Comparison of ENCODE assay signal across 21 cellular contexts in the genomic region with DNA sequence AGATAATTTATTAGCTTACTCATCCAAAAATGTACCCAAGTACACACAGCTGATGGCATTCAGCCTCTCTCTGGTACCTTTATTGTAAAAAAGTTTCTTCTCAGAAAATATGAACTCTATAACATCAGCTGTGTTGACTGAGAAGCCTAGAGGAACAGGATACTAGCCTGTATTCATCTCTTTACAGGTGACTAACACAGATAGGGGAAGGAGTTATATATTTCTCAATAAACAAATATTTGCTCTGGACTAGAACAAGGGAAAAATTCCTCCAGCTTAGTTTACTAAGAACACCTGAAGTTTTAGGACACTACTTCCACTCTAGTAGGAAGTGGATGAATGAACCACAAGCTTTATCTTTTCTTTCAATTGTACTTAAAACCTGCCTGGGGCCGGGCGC.
"Had no signal": no experiment of that assay in that cellular context is flagged by ENCODE, and none has a peak within 500 bp of the region (broad histone marks: within the 10 kb centered on the region; RNA-seq: fewer than 3 reads in every experiment).

No MANE protein-coding gene starts in this region.

- H3K27ac ChIP-seq: colonic mucosa, foreskin keratinocyte, psoas muscle, right lobe of liver, testis, tibial nerve had no signal

- H3K4me3 Mint-ChIP-seq: immature natural killer cell; naive thymus-derived CD4-positive, alpha-beta T cell; nephron progenitor cell; stimulated activated memory B cell treated with anti-CD40 and anti-IgM and Interleukin-4, amounts not matched to agents 10 μg/mL and 1 μg/mL and 100 μg/mL, for 72 hours; stimulated activated naive CD8-positive, alpha-beta T cell treated with anti-CD3 and anti-CD28 coated beads, Interleukin-15, amount 100 ng/mL, for 72 hours had no signal

- H3K4me3 ChIP-seq: colonic mucosa, lung, psoas muscle, right lobe of liver, testis, tibial nerve had no signal

- H3K4me1 ChIP-seq: colonic mucosa, foreskin keratinocyte, psoas muscle, right lobe of liver, testis, tibial nerve had no signal

- FAIRE-seq: keratinocyte had no signal

- H3K27ac Mint-ChIP-seq: immature natural killer cell; naive thymus-derived CD4-positive, alpha-beta T cell; nephron progenitor cell; stimulated activated memory B cell treated with anti-CD40 and anti-IgM and Interleukin-4, amounts not matched to agents 10 μg/mL and 1 μg/mL and 100 μg/mL, for 72 hours; stimulated activated naive CD8-positive, alpha-beta T cell treated with anti-CD3 and anti-CD28 coated beads, Interleukin-15, amount 100 ng/mL, for 72 hours had no signal

- H3K27me3 ChIP-seq: colonic mucosa, foreskin keratinocyte, right lobe of liver, testis, tibial nerve had no signal

- DNase-seq: colonic mucosa; dermis blood vessel endothelial cell; erythroblast; foreskin keratinocyte; immature natural killer cell; left ventricle myocardium superior; mesendoderm; naive thymus-derived CD4-positive, alpha-beta T cell; nephron progenitor cell; psoas muscle; retina; right lobe of liver; stimulated activated CD4-positive, alpha-beta T cell treated with anti-CD3 and anti-CD28 coated beads, Interleukin-15, amount 100 ng/mL, for 24 hours; stimulated activated CD4-positive, alpha-beta T cell treated with anti-CD3 and anti-CD28 coated beads, Interleukin-1b, Interleukin-23, amount 100 ng/mL, for 48 hours; stimulated activated CD4-positive, alpha-beta T cell treated with anti-CD3 and anti-CD28 coated beads, Interleukin-4, amount 100 ng/mL, for 24 hours; stimulated activated naive CD8-positive, alpha-beta T cell treated with anti-CD3 and anti-CD28 coated beads, Interleukin-15, amount 100 ng/mL, for 72 hours; testis had no signal

- ATAC-seq: foreskin keratinocyte; left ventricle myocardium superior; naive thymus-derived CD4-positive, alpha-beta T cell; psoas muscle; stimulated activated memory B cell treated with anti-CD40 and anti-IgM and Interleukin-4, amounts not matched to agents 10 μg/mL and 1 μg/mL and 100 μg/mL, for 72 hours; stimulated activated naive CD8-positive, alpha-beta T cell treated with anti-CD3 and anti-CD28 coated beads, Interleukin-15, amount 100 ng/mL, for 72 hours had no signal

- H3K27me3 Mint-ChIP-seq: naive thymus-derived CD4-positive, alpha-beta T cell; stimulated activated memory B cell treated with anti-CD40 and anti-IgM and Interleukin-4, amounts not matched to agents 10 μg/mL and 1 μg/mL and 100 μg/mL, for 72 hours; stimulated activated naive CD8-positive, alpha-beta T cell treated with anti-CD3 and anti-CD28 coated beads, Interleukin-15, amount 100 ng/mL, for 72 hours had no signal

- H3K4me1 Mint-ChIP-seq: immature natural killer cell; naive thymus-derived CD4-positive, alpha-beta T cell; nephron progenitor cell; stimulated activated memory B cell treated with anti-CD40 and anti-IgM and Interleukin-4, amounts not matched to agents 10 μg/mL and 1 μg/mL and 100 μg/mL, for 72 hours; stimulated activated naive CD8-positive, alpha-beta T cell treated with anti-CD3 and anti-CD28 coated beads, Interleukin-15, amount 100 ng/mL, for 72 hours had no signal

- H3K9me3 ChIP-seq: colonic mucosa, testis had no signal

- H3K36me3 ChIP-seq: colonic mucosa, right lobe of liver had no signal
